In the genomic region with DNA sequence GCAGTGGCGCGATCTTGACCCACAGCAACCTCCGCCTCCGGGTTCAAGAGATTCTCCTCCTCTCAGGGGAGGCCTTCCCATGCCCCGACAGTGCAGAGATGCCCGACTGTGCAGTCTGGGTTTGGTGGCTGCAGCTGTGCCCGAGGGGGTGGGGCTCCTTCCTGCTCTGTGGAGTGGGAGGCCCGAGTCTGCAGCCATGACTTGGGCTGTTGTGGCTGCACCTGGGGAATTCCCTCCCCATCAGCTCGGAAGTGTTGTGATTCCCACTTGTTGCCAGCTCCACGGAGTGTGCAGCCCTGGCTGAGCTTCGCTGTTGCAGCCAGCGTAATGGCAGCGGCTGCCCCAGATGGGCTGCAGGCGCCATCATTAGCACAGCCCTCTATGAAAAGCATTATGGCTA, we compare ENCODE assay signal across 8 cellular contexts.
A peak's percentile ranks its signal among the peaks of the same experiment; 100 is the strongest.
DNase-seq lines count a peak whose midpoint lies in the region; ATAC-seq and TF ChIP-seq lines count a peak whose summit lies in the region.

No MANE protein-coding gene starts in this region.

- H3K4me3 ChIP-seq in dorsolateral prefrontal cortex (peak overlapping the region in 49 of 59 donors; percentile 3 to 59 (median 40)), MG63 (no peak overlapping the region; the same call in 1 of the 2 replicates), H7 (ENCODE audit: insufficient read depth, low read depth, low read length) (no peak overlapping the region)

- ATAC-seq in GM18517 (IDR thresholded peaks at IDR 0.05; ENCODE audit: unreplicated experiment) = peak; percentile 20
- no peak for ATAC-seq in GM19463 (IDR thresholded peaks at IDR 0.05; ENCODE audit: unreplicated experiment)

- H3K36me3 ChIP-seq in MG63 = no peaks in the 10 kb centered on the region
- no peaks in the 10 kb centered on the region for H3K36me3 ChIP-seq in H7 (replicated peaks; ENCODE audit: control insufficient read depth, insufficient read depth, low read length)

- peak overlapping the region in 4 of 59 donors; percentile 46 to 84 (median 62) for H3K27ac ChIP-seq in dorsolateral prefrontal cortex

- H3K9me3 ChIP-seq in MG63 = no peaks in the 10 kb centered on the region

- H3K27me3 ChIP-seq in dorsolateral prefrontal cortex (no peaks in the 10 kb centered on the region), MG63 (no peaks in the 10 kb centered on the region), H7 (ENCODE audit: control insufficient read depth, insufficient read depth, low read length) (no peaks in the 10 kb centered on the region)

- TF ChIP-seq CTCF in dorsolateral prefrontal cortex (IDR thresholded peaks at IDR 0.05 in 54 of 56, conservative IDR thresholded peaks at IDR 0.05 in 2 of 56; ENCODE audit: low read depth in 1 of 56, partially characterized antibody in 56 of 56) = no peak

- DNase-seq in dorsolateral prefrontal cortex (no peak), MG63 (no peak), NCI-H2029 treated with DMSO at 0.1 percent for 48 hours (lab: John Stamatoyannopoulos, UW) (no peak), H7 (no peak)
- peak; percentile 10 for DNase-seq in stimulated activated CD4-positive, alpha-beta T cell treated with anti-CD3 and anti-CD28 coated beads, Interleukin-12 subunit alpha, Interleukin-12 subunit beta, amount 100 ng/mL, for 4 hours

- intact Hi-C loops in dorsolateral prefrontal cortex (cut with DNase I) = no loop called here

TF ChIP-seq in PFSK-1, 5 proteins besides CTCF, POLR2A, EP300 and RAD21:
- TF ChIP-seq SIN3A (IDR thresholded peaks at IDR 0.05; ENCODE audit: borderline replicate concordance, insufficient read depth, low read length) (no peak), TAF1 (IDR thresholded peaks at IDR 0.05; ENCODE audit: borderline replicate concordance, insufficient read depth, low read length) (no peak), POLR2AphosphoS5 (IDR thresholded peaks at IDR 0.05; ENCODE audit: low read depth, low read length) (no peak), FOXP2 (optimal IDR thresholded peaks at IDR 0.05; ENCODE audit: borderline replicate concordance, extremely low read depth, extremely low read length, insufficient read depth) (peak; percentile 56)
- TF ChIP-seq, protein P1, sequence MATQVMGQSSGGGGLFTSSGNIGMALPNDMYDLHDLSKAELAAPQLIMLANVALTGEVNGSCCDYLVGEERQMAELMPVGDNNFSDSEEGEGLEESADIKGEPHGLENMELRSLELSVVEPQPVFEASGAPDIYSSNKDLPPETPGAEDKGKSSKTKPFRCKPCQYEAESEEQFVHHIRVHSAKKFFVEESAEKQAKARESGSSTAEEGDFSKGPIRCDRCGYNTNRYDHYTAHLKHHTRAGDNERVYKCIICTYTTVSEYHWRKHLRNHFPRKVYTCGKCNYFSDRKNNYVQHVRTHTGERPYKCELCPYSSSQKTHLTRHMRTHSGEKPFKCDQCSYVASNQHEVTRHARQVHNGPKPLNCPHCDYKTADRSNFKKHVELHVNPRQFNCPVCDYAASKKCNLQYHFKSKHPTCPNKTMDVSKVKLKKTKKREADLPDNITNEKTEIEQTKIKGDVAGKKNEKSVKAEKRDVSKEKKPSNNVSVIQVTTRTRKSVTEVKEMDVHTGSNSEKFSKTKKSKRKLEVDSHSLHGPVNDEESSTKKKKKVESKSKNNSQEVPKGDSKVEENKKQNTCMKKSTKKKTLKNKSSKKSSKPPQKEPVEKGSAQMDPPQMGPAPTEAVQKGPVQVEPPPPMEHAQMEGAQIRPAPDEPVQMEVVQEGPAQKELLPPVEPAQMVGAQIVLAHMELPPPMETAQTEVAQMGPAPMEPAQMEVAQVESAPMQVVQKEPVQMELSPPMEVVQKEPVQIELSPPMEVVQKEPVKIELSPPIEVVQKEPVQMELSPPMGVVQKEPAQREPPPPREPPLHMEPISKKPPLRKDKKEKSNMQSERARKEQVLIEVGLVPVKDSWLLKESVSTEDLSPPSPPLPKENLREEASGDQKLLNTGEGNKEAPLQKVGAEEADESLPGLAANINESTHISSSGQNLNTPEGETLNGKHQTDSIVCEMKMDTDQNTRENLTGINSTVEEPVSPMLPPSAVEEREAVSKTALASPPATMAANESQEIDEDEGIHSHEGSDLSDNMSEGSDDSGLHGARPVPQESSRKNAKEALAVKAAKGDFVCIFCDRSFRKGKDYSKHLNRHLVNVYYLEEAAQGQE (IDR thresholded peaks at IDR 0.05; ENCODE audit: insufficient read depth in 1 of 2, low read depth in 2 of 2, low read length in 2 of 2) = no peak
TF ChIP-seq in PFSK-1: peak in this region for 1.

Comparison
In these comparisons a context has a peak if more than half of its experiments do, and no peak if none do; other contexts are left out.
1. H3K4me3 ChIP-seq: peak in dorsolateral prefrontal cortex (49 of 59); none in MG63 (single experiment) and H7 (single experiment).